1 cellular context compared by ENCODE assay signal in the genomic region with DNA sequence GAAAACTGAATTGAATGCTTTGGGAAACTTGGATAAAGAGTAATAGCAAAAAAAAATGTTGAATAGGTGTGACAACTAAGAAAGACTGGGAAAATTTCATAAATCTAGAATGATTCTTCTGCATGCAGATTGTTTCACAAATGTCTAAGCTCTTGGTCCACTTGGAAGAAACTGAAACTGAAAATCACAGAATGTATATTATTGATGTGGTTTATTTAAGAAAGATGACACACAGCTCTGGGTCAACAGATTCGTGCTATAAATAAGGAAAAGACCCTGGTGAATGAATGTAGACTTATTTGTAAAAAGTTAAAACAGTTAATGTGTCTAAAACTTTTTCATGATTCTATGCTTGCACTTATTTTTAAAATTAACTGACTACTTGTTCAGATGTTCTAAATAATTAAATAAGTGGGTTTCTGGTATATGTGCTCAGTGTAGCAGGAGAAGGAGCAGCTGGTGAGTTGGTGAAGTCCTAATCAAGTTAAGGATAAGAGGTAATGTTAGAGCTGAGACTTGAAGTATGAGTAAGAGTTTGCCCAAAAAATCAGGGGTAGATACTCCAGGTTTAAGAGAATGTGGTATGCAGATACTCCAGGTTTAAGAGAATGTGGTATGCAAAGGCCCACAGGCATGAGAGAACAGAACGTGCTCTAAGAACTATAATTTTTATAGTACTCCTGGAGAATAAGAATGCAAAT.
TF ChIP-seq lines count a peak whose summit lies in the region.

No MANE protein-coding gene starts in this region.

TF ChIP-seq in IMR-90, 13 proteins besides CTCF, POLR2A, EP300 and RAD21 (continued from another document):
- TF ChIP-seq CHD1 (IDR thresholded peaks at IDR 0.05; ENCODE audit: low read depth, low read length), result no peak
- no peak for TF ChIP-seq SMC3 (IDR thresholded peaks at IDR 0.05; ENCODE audit: low read depth, low read length)
- no peak for TF ChIP-seq BHLHE40 (IDR thresholded peaks at IDR 0.05; ENCODE audit: low read depth, low read length)
- TF ChIP-seq ELK1 (IDR thresholded peaks at IDR 0.05; ENCODE audit: borderline replicate concordance, low read depth, low read length), result no peak
- no peak for TF ChIP-seq NFE2L2 (IDR thresholded peaks at IDR 0.05; ENCODE audit: low read depth, low read length)
- TF ChIP-seq CEBPB (IDR thresholded peaks at IDR 0.05; ENCODE audit: low read depth, low read length), result no peak
- TF ChIP-seq MAZ (IDR thresholded peaks at IDR 0.05; ENCODE audit: borderline replicate concordance, low read depth, low read length), result no peak
- no peak for TF ChIP-seq RFX5 (IDR thresholded peaks at IDR 0.05; ENCODE audit: low read depth, low read length)
- TF ChIP-seq RCOR1 (IDR thresholded peaks at IDR 0.05; ENCODE audit: insufficient replicate concordance, low read length), result no peak
- TF ChIP-seq MAFK (IDR thresholded peaks at IDR 0.05; ENCODE audit: low read depth, low read length), result no peak
